23 cellular contexts compared by ENCODE assay signal in the genomic region with DNA sequence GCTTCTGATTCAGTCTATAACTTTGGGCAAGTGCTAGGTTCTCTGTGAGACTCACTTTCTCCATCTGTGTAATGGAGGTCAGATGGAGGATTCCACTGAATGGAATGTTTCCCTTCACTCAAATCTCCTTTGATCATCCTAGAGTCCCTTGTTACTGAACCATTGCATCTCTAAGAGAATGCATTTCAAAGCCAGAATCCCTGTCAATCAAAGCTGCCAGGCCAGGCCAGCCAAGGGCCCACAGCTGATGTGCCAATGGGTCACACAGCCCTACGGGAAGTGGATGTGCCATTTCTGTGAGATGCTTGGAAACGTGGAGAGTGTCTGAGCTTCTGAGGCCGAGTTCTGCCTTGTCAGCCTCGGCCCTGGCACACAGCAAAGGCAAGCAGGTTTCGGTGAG. TPM values are rescaled to one million over a fixed set of nuclear protein-coding genes. Genes with fewer than 3 reads are reported as not detected.
"Had no signal": no experiment of that assay in that cellular context is flagged by ENCODE, and none has a peak within 500 bp of the region (broad histone marks: within the 10 kb centered on the region; RNA-seq: fewer than 3 reads in every experiment).

No MANE protein-coding gene starts in this region.

- H3K4me3 ChIP-seq: Peyer's patch had no signal

- ATAC-seq: activated T-helper 17 cell treated with anti-CD3 and anti-CD28 coated beads, Interleukin-2, amount 50 U/mL, for 72 hours; T-helper 17 cell had no signal

- H3K36me3 ChIP-seq: Peyer's patch had no signal

- H3K27ac ChIP-seq: Peyer's patch, RWPE1 had no signal

- H3K9me3 ChIP-seq: Peyer's patch had no signal

- H3K27me3 ChIP-seq: Peyer's patch had no signal

- DNase-seq: activated B cell treated with CpG ODN at 0.5 μM for 24 hours; activated CD4-positive, alpha-beta memory T cell treated with anti-CD3 and anti-CD28 coated beads, Interleukin-2, amount 10 ng/mL, durations not matched to agents 7 days and 5 days; activated CD4-positive, alpha-beta T cell treated with anti-CD3 and anti-CD28 coated beads, Interleukin-2, amount 50 U/mL, for 1 hour; activated gamma-delta T cell; activated naive CD4-positive, alpha-beta T cell treated with anti-CD3 and anti-CD28 coated beads for 36 hours; activated T-cell treated with anti-CD3 and anti-CD28 coated beads for 4 hours; activated T-cell treated with anti-CD3 and anti-CD28 coated beads, Interleukin-2, amount 50 U/mL, for 48 hours; amygdala; IMR-90; KG1; NCI-H1048; NCI-H146; NCI-H1930; NCI-H2171 treated with DMSO at 0.1 percent for 48 hours; NCI-H226; NCI-H526; NK-92 treated with Interleukin-12 subunit alpha and Interleukin-12 subunit beta, amount 100 ng/mL, for 24 hours; SIG-M5; T-helper 17 cell; T-helper 9 cell had no signal

- H3K4me1 ChIP-seq: Peyer's patch had no signal

RNA-seq across cellular contexts. Expression of a gene that starts 32.4 kb away (rescaled TPM):
- total RNA-seq: activated B cell treated with CpG ODN at 0.5 μM for 24 hours had no signal
